ENCODE assay signal across 24 cellular contexts in the genomic region with DNA sequence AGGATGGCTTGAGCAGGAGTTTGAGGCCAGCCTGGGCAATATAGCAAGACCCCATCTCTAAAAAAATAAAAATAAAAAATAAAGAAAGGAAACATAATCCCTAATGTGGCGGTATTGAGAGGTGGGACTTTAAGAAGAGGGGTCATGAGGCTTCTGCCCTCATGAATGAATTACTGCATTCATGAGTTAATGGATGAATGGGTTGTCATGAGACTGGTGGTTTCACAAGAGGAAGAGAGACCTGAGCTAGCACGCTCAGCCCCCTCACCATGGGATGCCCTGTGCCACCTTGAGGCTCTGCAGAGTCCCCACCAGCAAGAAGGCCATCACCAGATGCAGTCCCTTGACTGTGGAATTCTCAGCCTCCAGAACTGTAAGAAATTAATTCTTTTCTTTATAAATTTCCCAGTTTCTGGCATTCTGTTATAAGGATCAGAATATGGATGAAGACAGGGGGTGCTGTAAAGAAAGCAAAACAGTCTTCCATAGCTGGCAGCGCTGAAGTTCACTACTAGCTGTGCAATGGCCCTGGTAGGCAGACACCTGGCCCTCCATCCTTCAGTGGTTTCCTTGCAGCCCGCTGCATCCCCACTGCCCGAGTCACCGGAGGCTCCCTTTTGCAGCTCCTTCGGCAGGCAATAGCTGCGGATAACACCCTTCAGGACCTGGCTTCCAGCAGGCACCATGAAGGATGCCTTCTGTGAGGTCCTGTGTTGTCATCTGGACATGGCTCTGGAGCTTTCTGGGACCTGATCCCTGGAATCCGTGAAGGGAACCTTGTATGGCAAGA. TPM values are rescaled to one million over a fixed set of nuclear protein-coding genes. Genes with fewer than 3 reads are reported as not detected.
"Had no signal": no experiment of that assay in that cellular context is flagged by ENCODE, and none has a peak within 500 bp of the region (broad histone marks: within the 10 kb centered on the region; RNA-seq: fewer than 3 reads in every experiment).

No MANE protein-coding gene starts in this region.

- H3K27ac Mint-ChIP-seq: activated CD4-positive, alpha-beta memory T cell treated with anti-CD3 and anti-CD28 coated beads, Interleukin-2, amount 10 ng/mL, durations not matched to agents 7 days and 5 days; activated CD4-positive, alpha-beta T cell treated with anti-CD3 and anti-CD28 coated beads for 36 hours; activated T-helper 2 cell treated with anti-CD3 and anti-CD28 coated beads, Interferon-gamma antibody, Interleukin-2, Interleukin-4, amounts not matched to agents 10 μg/mL and 5 μg/mL and 100 μg/mL, durations not matched to agents 14 hours and 24 hours and 36 hours; brain; T-cell had no signal

- H3K4me1 Mint-ChIP-seq: brain had no signal

- H3K27ac ChIP-seq: SJSA1, WERI-Rb-1 had no signal

- H3K9me3 Mint-ChIP-seq: activated CD4-positive, alpha-beta memory T cell treated with anti-CD3 and anti-CD28 coated beads, Interleukin-2, amount 10 ng/mL, durations not matched to agents 7 days and 5 days; activated T-helper 2 cell treated with anti-CD3 and anti-CD28 coated beads, Interferon-gamma antibody, Interleukin-2, Interleukin-4, amounts not matched to agents 10 μg/mL and 5 μg/mL and 100 μg/mL, durations not matched to agents 14 hours and 24 hours and 36 hours; brain; central memory CD8-positive, alpha-beta T cell; T-cell had no signal

- DNase-seq: activated CD4-positive, alpha-beta memory T cell treated with anti-CD3 and anti-CD28 coated beads, Interleukin-2, amount 10 ng/mL, durations not matched to agents 7 days and 5 days; activated CD4-positive, alpha-beta T cell treated with anti-CD3 and anti-CD28 coated beads for 36 hours; activated CD4-positive, alpha-beta T cell treated with anti-CD3 and anti-CD28 coated beads, Interleukin-2, amount 50 U/mL, for 1 hour; activated gamma-delta T cell treated with Interleukin-2 at 50 U/mL for 16 hours; activated naive CD4-positive, alpha-beta T cell treated with anti-CD3 and anti-CD28 coated beads, Interleukin-2, amount 50 U/mL, for 16 hours; activated T-cell treated with anti-CD3 and anti-CD28 coated beads for 4 hours; activated T-cell treated with anti-CD3 and anti-CD28 coated beads, Interleukin-2, amount 50 U/mL, for 48 hours; KG1; NCI-H1092; NCI-H1417; NCI-H2029 treated with DMSO at 0.1 percent for 48 hours; NCI-H345; NCI-H510A; NCI-H526 treated with DMSO at 0.1 percent for 48 hours; PC-3; SHP77; T-cell; WERI-Rb-1 had no signal

- H3K36me3 Mint-ChIP-seq: brain, T-cell had no signal

- H3K9me3 ChIP-seq: SJSA1 had no signal

- FAIRE-seq: astrocyte, RCC 7860 had no signal

- H3K4me1 ChIP-seq: SJSA1 had no signal

- H3K36me3 ChIP-seq: SJSA1, WERI-Rb-1 had no signal

- H3K4me3 ChIP-seq: SJSA1 had no signal

- H3K27me3 Mint-ChIP-seq: activated CD4-positive, alpha-beta T cell treated with anti-CD3 and anti-CD28 coated beads for 36 hours; central memory CD8-positive, alpha-beta T cell; T-cell had no signal

- H3K4me3 Mint-ChIP-seq: activated CD4-positive, alpha-beta memory T cell treated with anti-CD3 and anti-CD28 coated beads, Interleukin-2, amount 10 ng/mL, durations not matched to agents 7 days and 5 days; activated CD4-positive, alpha-beta T cell treated with anti-CD3 and anti-CD28 coated beads for 36 hours; brain; central memory CD8-positive, alpha-beta T cell; T-cell had no signal

- ATAC-seq: activated CD4-positive, alpha-beta T cell treated with anti-CD3 and anti-CD28 coated beads for 36 hours; PC-3; T-cell had no signal

RNA-seq across cellular contexts. Expression of a gene that starts 44.8 kb away (rescaled TPM):
- total RNA-seq: activated T-helper 2 cell treated with anti-CD3 and anti-CD28 coated beads, Interferon-gamma antibody, Interleukin-2, Interleukin-4, amounts not matched to agents 10 μg/mL and 5 μg/mL and 100 μg/mL, durations not matched to agents 14 hours and 24 hours and 36 hours; PC-3; SJSA1 had no signal
